Comparison of ENCODE assay signal across 18 cellular contexts in the genomic region with DNA sequence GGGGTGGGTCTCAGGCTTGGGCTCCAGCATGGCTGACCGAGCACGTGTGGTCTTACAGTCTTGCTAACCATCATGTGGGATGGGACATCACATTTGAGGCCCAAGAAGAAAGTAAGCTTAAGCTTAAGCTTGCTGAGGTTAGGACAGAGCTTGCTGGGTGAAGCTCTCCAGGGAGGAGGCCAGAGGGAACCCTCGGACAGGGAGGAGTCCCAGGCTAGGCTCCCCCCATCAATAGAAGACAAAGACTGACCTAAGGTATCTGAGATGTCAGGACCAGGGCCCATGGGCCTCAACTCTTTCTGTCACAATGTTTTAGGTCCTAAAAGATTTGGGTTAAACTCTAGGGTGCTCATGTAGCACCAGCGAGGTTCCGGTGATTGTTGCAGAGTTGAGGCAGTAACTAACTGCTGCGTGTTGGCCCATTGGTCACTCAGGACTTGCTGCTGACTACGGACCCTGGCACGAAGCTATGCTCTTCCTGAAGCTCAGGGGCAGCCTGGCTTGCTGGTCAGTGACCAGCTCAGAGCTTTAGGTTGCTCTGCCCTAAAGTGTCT. TPM values are rescaled to one million over a fixed set of nuclear protein-coding genes. Genes with fewer than 3 reads are reported as not detected.
A peak's percentile ranks its signal among the peaks of the same experiment; 100 is the strongest.
DNase-seq lines count a peak whose midpoint lies in the region; ATAC-seq and TF ChIP-seq lines count a peak whose summit lies in the region.
"Had no signal": no experiment of that assay in that cellular context is flagged by ENCODE, and none has a peak within 500 bp of the region (broad histone marks: within the 10 kb centered on the region; RNA-seq: fewer than 3 reads in every experiment).

No MANE protein-coding gene starts in this region.

- H3K4me1 Mint-ChIP-seq in T-helper 2 cell treated with Interferon-gamma antibody and Interleukin-4, amounts not matched to agents 5 μg/mL and 100 μg/mL, for 36 hours (ENCODE audit: low read depth) = peaks cover 11% of the 10 kb centered on the region
- peaks cover 14% of the 10 kb centered on the region for H3K4me1 Mint-ChIP-seq in activated T-helper 17 cell treated with anti-CD3 and anti-CD28 coated beads, Interleukin-2, amount 50 U/mL, for 72 hours
- H3K4me1 Mint-ChIP-seq in osteocyte (ENCODE audit: unreplicated experiment) = no peaks in the 10 kb centered on the region

- ATAC-seq in activated naive CD4-positive, alpha-beta T cell treated with anti-CD3 and anti-CD28 coated beads, Interleukin-2, amount 50 U/mL, for 72 hours = no peak
- no peak for ATAC-seq in activated T-helper 17 cell treated with anti-CD3 and anti-CD28 coated beads, Interleukin-2, amount 50 U/mL, for 72 hours (replicated peaks)
- ATAC-seq: Panc1 had no signal

- H3K27ac Mint-ChIP-seq in T-helper 2 cell treated with Interferon-gamma antibody and Interleukin-4, amounts not matched to agents 5 μg/mL and 100 μg/mL, for 36 hours = peak overlapping the region; percentile 39
- H3K27ac Mint-ChIP-seq in activated naive CD4-positive, alpha-beta T cell treated with anti-CD3 and anti-CD28 coated beads, Interleukin-2, amount 50 U/mL, for 72 hours = peak overlapping the region; percentile 7 to 34
- peak overlapping the region; percentile 47 for H3K27ac Mint-ChIP-seq in activated T-helper 17 cell treated with anti-CD3 and anti-CD28 coated beads, Interleukin-2, amount 50 U/mL, for 72 hours
- no peak overlapping the region for H3K27ac Mint-ChIP-seq in osteocyte (ENCODE audit: unreplicated experiment)

- DNase-seq in T-helper 2 cell treated with Interferon-gamma antibody and Interleukin-4, amounts not matched to agents 5 μg/mL and 100 μg/mL, for 36 hours (ENCODE audit: low spot score) = no peak
- no peak for DNase-seq in T-helper 2 cell
- no peak for DNase-seq in activated naive CD4-positive, alpha-beta T cell treated with anti-CD3 and anti-CD28 coated beads, Interleukin-2, amount 50 U/mL, for 72 hours (ENCODE audit: low spot score in 2 of 2)
- no peak for DNase-seq in activated naive CD4-positive, alpha-beta T cell treated with anti-CD3 and anti-CD28 coated beads, Interleukin-2, amount 50 U/mL, for 16 hours
- peak; percentile 67 for DNase-seq in osteocyte (ENCODE audit: extremely low spot score, unreplicated experiment)
- DNase-seq in 8988T = no peak
- no peak for DNase-seq in retina
- DNase-seq: Karpas-422; MV-4-11; NCI-H1105 treated with DMSO at 0.1 percent for 48 hours; NCI-H2029 treated with DMSO at 0.1 percent for 48 hours; NCI-H226; NCI-H510A treated with DMSO at 0.1 percent for 48 hours; NCI-H774; NK-92 treated with Interleukin-12 subunit alpha and Interleukin-12 subunit beta, amount 100 ng/mL, for 24 hours; SIG-M5 had no signal

- no peak for TF ChIP-seq CTCF in osteocyte (IDR thresholded peaks at IDR 0.05)

- no peak overlapping the region for H3K4me3 Mint-ChIP-seq in T-helper 2 cell treated with Interferon-gamma antibody and Interleukin-4, amounts not matched to agents 5 μg/mL and 100 μg/mL, for 36 hours
- H3K4me3 Mint-ChIP-seq in activated T-helper 17 cell treated with anti-CD3 and anti-CD28 coated beads, Interleukin-2, amount 50 U/mL, for 72 hours = peak overlapping the region; percentile 46
- no peak overlapping the region for H3K4me3 Mint-ChIP-seq in osteocyte (ENCODE audit: unreplicated experiment)

- H3K36me3 Mint-ChIP-seq in T-helper 2 cell treated with Interferon-gamma antibody and Interleukin-4, amounts not matched to agents 5 μg/mL and 100 μg/mL, for 36 hours (ENCODE audit: low read depth) = peaks cover 15% of the 10 kb centered on the region
- peaks cover 7 to 9% of the 10 kb centered on the region in 2 donors for H3K36me3 Mint-ChIP-seq in activated naive CD4-positive, alpha-beta T cell treated with anti-CD3 and anti-CD28 coated beads, Interleukin-2, amount 50 U/mL, for 72 hours
- no peaks in the 10 kb centered on the region for H3K36me3 Mint-ChIP-seq in activated T-helper 17 cell treated with anti-CD3 and anti-CD28 coated beads, Interleukin-2, amount 50 U/mL, for 72 hours (ENCODE audit: low read depth)
- H3K36me3 Mint-ChIP-seq in osteocyte (ENCODE audit: unreplicated experiment) = no peaks in the 10 kb centered on the region

- no peaks in the 10 kb centered on the region for H3K9me3 Mint-ChIP-seq in T-helper 2 cell treated with Interferon-gamma antibody and Interleukin-4, amounts not matched to agents 5 μg/mL and 100 μg/mL, for 36 hours
- H3K9me3 Mint-ChIP-seq in activated naive CD4-positive, alpha-beta T cell treated with anti-CD3 and anti-CD28 coated beads, Interleukin-2, amount 50 U/mL, for 72 hours = no peaks in the 10 kb centered on the region
- no peaks in the 10 kb centered on the region for H3K9me3 Mint-ChIP-seq in activated T-helper 17 cell treated with anti-CD3 and anti-CD28 coated beads, Interleukin-2, amount 50 U/mL, for 72 hours
- H3K9me3 Mint-ChIP-seq in osteocyte (ENCODE audit: unreplicated experiment) = no peaks in the 10 kb centered on the region

- H3K27me3 Mint-ChIP-seq in T-helper 2 cell treated with Interferon-gamma antibody and Interleukin-4, amounts not matched to agents 5 μg/mL and 100 μg/mL, for 36 hours (ENCODE audit: low read depth) = no peaks in the 10 kb centered on the region
- peaks cover 4% of the 10 kb centered on the region for H3K27me3 Mint-ChIP-seq in activated T-helper 17 cell treated with anti-CD3 and anti-CD28 coated beads, Interleukin-2, amount 50 U/mL, for 72 hours
- no peaks in the 10 kb centered on the region for H3K27me3 Mint-ChIP-seq in osteocyte (ENCODE audit: unreplicated experiment)

RNA-seq across cellular contexts. Expression of a gene that starts 10.5 kb away (rescaled TPM):
- 1 to 10 TPM; 3.1 to 7.5 TPM for total RNA-seq in activated naive CD4-positive, alpha-beta T cell treated with anti-CD3 and anti-CD28 coated beads, Interleukin-2, amount 50 U/mL, for 72 hours
- 1 to 10 TPM; 1.9 to 3.7 TPM for total RNA-seq in activated T-helper 17 cell treated with anti-CD3 and anti-CD28 coated beads, Interleukin-2, amount 50 U/mL, for 72 hours
- 1.7 and 2.5 TPM in 2 replicates for total RNA-seq in osteocyte
